Comparison of ENCODE assay signal across 13 cellular contexts in the genomic region with DNA sequence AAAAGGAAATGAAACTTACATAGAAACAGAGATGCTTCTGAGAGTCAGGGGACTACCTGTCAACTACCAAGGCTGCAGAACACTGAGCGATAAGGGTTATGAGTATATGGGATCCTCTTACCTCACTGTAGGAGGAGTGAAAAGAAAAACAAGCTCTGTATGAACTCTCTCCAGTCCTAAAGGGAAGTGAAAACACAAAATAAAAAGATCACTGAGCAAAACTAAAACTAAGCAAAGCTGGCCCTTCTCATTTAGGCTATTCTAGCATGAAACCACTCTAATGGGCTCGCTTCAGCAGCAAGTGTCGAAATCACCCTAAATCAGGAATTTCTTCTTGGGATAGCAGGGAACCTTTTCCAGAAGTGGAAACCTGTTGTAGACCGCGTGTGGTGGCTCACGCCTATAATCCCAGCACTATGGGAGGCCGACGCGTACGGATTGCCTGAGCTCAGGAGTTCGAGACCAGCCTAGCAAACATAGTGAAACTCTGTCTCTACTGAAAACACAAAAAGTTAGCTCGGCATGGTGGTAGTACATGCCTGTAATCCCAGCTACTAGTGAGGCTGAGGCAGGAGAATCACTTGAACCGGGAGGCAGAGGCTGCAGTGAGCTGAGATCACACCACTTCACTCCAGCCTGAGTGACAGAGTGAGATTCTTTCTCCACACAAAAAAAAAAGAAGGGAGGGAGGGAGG. TPM values are rescaled to one million over a fixed set of nuclear protein-coding genes. Genes with fewer than 3 reads are reported as not detected.
DNase-seq lines count a peak whose midpoint lies in the region; ATAC-seq, FAIRE-seq and TF ChIP-seq lines count a peak whose summit lies in the region.
"Had no signal": no experiment of that assay in that cellular context is flagged by ENCODE, and none has a peak within 500 bp of the region (broad histone marks: within the 10 kb centered on the region; RNA-seq: fewer than 3 reads in every experiment).

No MANE protein-coding gene starts in this region.

- TF ChIP-seq CTCF in GM20000 (IDR thresholded peaks at IDR 0.05; ENCODE audit: extremely low read depth, missing control alignments) (no peak), GM12878 (IDR thresholded peaks at IDR 0.05 in 2 of 3, conservative IDR thresholded peaks at IDR 0.05 in 1 of 3; ENCODE audit: control insufficient read depth in 2 of 3, extremely low read depth in 1 of 3, insufficient read depth in 1 of 3, low read depth in 3 of 3, low read length in 3 of 3) (no peak), neural progenitor cell (IDR thresholded peaks at IDR 0.05) (no peak), gastroesophageal sphincter (IDR thresholded peaks at IDR 0.05) (no peak)

- H3K27ac ChIP-seq in GM12878 (ENCODE audit: control insufficient read depth, insufficient read depth) = peak overlapping the region; percentile 63
- no peak overlapping the region for H3K27ac ChIP-seq in neural progenitor cell
- no peak overlapping the region for H3K27ac ChIP-seq in gastroesophageal sphincter

- POLR2A ChIA-PET in GM12878 (lab: Charles Lee) = interaction anchor here (0.7 to 1.2 kb wide), 5 partner anchors 24 to 38 kb away, joined by 3 to 4 read pairs (median 4); partner anchors contain the start of gene MEIG1

- TF ChIP-seq POLR2A in GM12878 (IDR thresholded peaks at IDR 0.05; ENCODE audit: low read depth, low read length) (no peak), gastroesophageal sphincter (IDR thresholded peaks at IDR 0.05) (no peak)

- H3K36me3 ChIP-seq in GM12878 (ENCODE audit: control insufficient read depth in 2 of 2, insufficient read depth in 2 of 2, low read length in 1 of 2) (peaks cover 12 to 59% of the 10 kb centered on the region in 2 experiments), neural progenitor cell (no peaks in the 10 kb centered on the region), gastroesophageal sphincter (peaks cover 0 to 100% of the 10 kb centered on the region in 2 donors)

- peaks cover 22% of the 10 kb centered on the region for H3K4me1 ChIP-seq in GM12878 (ENCODE audit: control insufficient read depth, insufficient read depth, low read length)
- H3K4me1 ChIP-seq in neural progenitor cell = no peaks in the 10 kb centered on the region
- no peaks in the 10 kb centered on the region for H3K4me1 ChIP-seq in gastroesophageal sphincter

- H3K27me3 Mint-ChIP-seq in neural progenitor cell (ENCODE audit: insufficient read depth, low read depth) = no peaks in the 10 kb centered on the region

- H2AFZ ChIP-seq in GM12878 (ENCODE audit: control insufficient read depth, low read depth, low read length) (no peak overlapping the region), neural progenitor cell (replicated peaks) (no peak overlapping the region)

- SMC1A ChIA-PET in GM12878 (lab: Charles Lee; ENCODE audit: uncharacterized antibody, unreplicated experiment) = interaction anchor here (0.6 to 1.4 kb wide), 7 partner anchors 8 to 338 kb away, joined by 3 to 8 read pairs (median 4); partner anchors contain the start of genes DCLRE1C and MEIG1

- 42% methylated on average over 13 of the region's 13 CpGs for WGBS in GM12878 (ENCODE audit: insufficient coverage, insufficient replicate concordance, low lambda C conversion rate, missing lambda C conversion rate)
- WGBS in gastroesophageal sphincter (ENCODE audit: low coverage in 1 of 2), 2 donors = 96 to 97% methylated on average over 12 to 13 of the region's 13 CpGs

- peak overlapping the region; percentile 5; the same call in 1 of the 2 replicates for H3K9ac ChIP-seq in GM12878 (ENCODE audit: control insufficient read depth, insufficient read depth, low read length)
- H3K9ac ChIP-seq in neural progenitor cell = no peak overlapping the region

- RAD21 ChIA-PET in GM12878 (lab: Charles Lee; ENCODE audit: unreplicated experiment) = interaction anchor here (0.9 to 2.0 kb wide), 6 partner anchors 26 to 90 kb away, joined by 3 to 18 read pairs (median 6); partner anchors contain the start of genes DCLRE1C, MEIG1 and SUV39H2

- TF ChIP-seq RAD21 in GM12878 (IDR thresholded peaks at IDR 0.05; ENCODE audit: insufficient read depth, low read depth, low read length) = no peak

- BruUV-seq in GM12878 (replicated peaks; lab: Mats Ljungman, UMichigan) = no TSS peak

- H3K27me3 ChIP-seq in GM12878 (replicated peaks in 1 of 2; ENCODE audit: control insufficient read depth in 2 of 2, insufficient read depth in 2 of 2, low read length in 1 of 2) = no peaks in the 10 kb centered on the region
- no peaks in the 10 kb centered on the region for H3K27me3 ChIP-seq in neural progenitor cell
- H3K27me3 ChIP-seq in gastroesophageal sphincter = no peaks in the 10 kb centered on the region

- CTCF ChIA-PET in GM12878 (lab: Yijun Ruan, JAX) = interaction anchor here (0.6 to 2.2 kb wide), 8 partner anchors 23 to 180 kb away, joined by 3 to 15 read pairs (median 6); no protein-coding TSS in a partner anchor

- H3K4me2 ChIP-seq in GM12878 (ENCODE audit: control insufficient read depth, insufficient read depth) (peak overlapping the region; percentile 72), neural progenitor cell (no peak overlapping the region)

- in situ Hi-C loops in GM12878 (cut with MboI) = no loop called here

- no peaks in the 10 kb centered on the region for H3K9me3 Mint-ChIP-seq in neural progenitor cell

- no peaks in the 10 kb centered on the region for H3F3A ChIP-seq in neural progenitor cell (ENCODE audit: low read depth)

- ATAC-seq in GM18508 (IDR thresholded peaks at IDR 0.05; ENCODE audit: insufficient read depth, unreplicated experiment) (peak; percentile 86), HG03060 (IDR thresholded peaks at IDR 0.05; ENCODE audit: low read depth, unreplicated experiment) (peak; percentile 86), GM12878 (peak; percentile 99), gastroesophageal sphincter (no peak)

- H3K9me3 ChIP-seq in GM12878 (replicated peaks; ENCODE audit: control insufficient read depth, insufficient read depth, low read length) (no peaks in the 10 kb centered on the region), neural progenitor cell (ENCODE audit: low read depth) (no peaks in the 10 kb centered on the region), gastroesophageal sphincter (no peaks in the 10 kb centered on the region)

- H3K4me1 Mint-ChIP-seq in neural progenitor cell = no peaks in the 10 kb centered on the region

- H3K79me2 ChIP-seq in GM12878 (ENCODE audit: control insufficient read depth, insufficient read depth, low read length) (no peaks in the 10 kb centered on the region; the same call in 1 of the 2 replicates), neural progenitor cell (ENCODE audit: low read depth) (no peaks in the 10 kb centered on the region)

- DNase-seq in GM20000 (ENCODE audit: low spot score) (peak; percentile 79), GM12878 (ENCODE audit: low read depth, low spot score) (peak; percentile 74), NCI-H128 (lab: John Stamatoyannopoulos, UW; ENCODE audit: unreplicated experiment) (no peak), neural progenitor cell (ENCODE audit: low spot score) (no peak)
- no peak for DNase-seq in activated effector memory CD4-positive, alpha-beta T cell treated with Interleukin-2 at 50 U/mL for 16 hours
- DNase-seq: caudate nucleus, NCI-H345, SW 1271 had no signal

- no peak overlapping the region for H3K4me3 Mint-ChIP-seq in neural progenitor cell

- H3K27ac Mint-ChIP-seq in neural progenitor cell = no peak overlapping the region

- intact Hi-C loops in GM12878 (cut with micrococcal nuclease; ENCODE audit: unreplicated experiment) = loop anchor here (1.0 to 2.0 kb wide), 3 partner anchors 24 to 390 kb away; partner anchors contain the start of gene SUV39H2

- TF ChIP-seq EP300 in GM12878 (IDR thresholded peaks at IDR 0.05; ENCODE audit: borderline replicate concordance in 1 of 2, control insufficient read depth in 1 of 2, low read depth in 2 of 2, low read length in 2 of 2) (peak in 1 of 2 experiments; percentile 73; a peak in 2 of 4 replicates), gastroesophageal sphincter (IDR thresholded peaks at IDR 0.05) (no peak)

- peak; percentile 97 for FAIRE-seq in GM12878 (lab: Jason Lieb, UNC)

- H4K20me1 ChIP-seq in GM12878 (ENCODE audit: control insufficient read depth, insufficient read depth) (peaks cover 4% of the 10 kb centered on the region; the same call in 1 of the 2 replicates), neural progenitor cell (ENCODE audit: low read depth) (no peaks in the 10 kb centered on the region)

- peak overlapping the region; percentile 60; the same call in 1 of the 2 replicates for H3K4me3 ChIP-seq in GM12878
- H3K4me3 ChIP-seq in neural progenitor cell = no peak overlapping the region
- no peak overlapping the region for H3K4me3 ChIP-seq in gastroesophageal sphincter

- H3K36me3 Mint-ChIP-seq in neural progenitor cell = peaks cover 30% of the 10 kb centered on the region

RNA-seq across cellular contexts. Expression of gene DCLRE1C, which starts 27.0 kb away (rescaled TPM):
- 40.7 and 42.5 TPM in 2 replicates for total RNA-seq in GM12878 (2013; cell fraction: nucleolus; rRNA removed)
- total RNA-seq in GM12878 (2014; rRNA removed) = 24.6 and 25.8 TPM in 2 replicates
- total RNA-seq in GM12878 (2014; rRNA removed; fragmentation: Illumina TruSeq; extraction: Trizol) = 29.5 and 32.1 TPM in 2 replicates
- 19.8 and 20.6 TPM in 2 replicates for total RNA-seq in GM12878 (2021)
- 10.0 TPM for polyA plus RNA-seq in GM12878 (2011; ENCODE audit: low read depth)
- 19.3 and 26.3 TPM in 2 replicates for polyA plus RNA-seq in GM12878 (2011; rRNA removed)
- polyA plus RNA-seq in GM12878 (2011; cell fraction: cytosol; rRNA removed) = 11.7 and 14.1 TPM in 2 replicates
- 20.8 and 25.3 TPM in 2 replicates for polyA plus RNA-seq in GM12878 (2011; cell fraction: nucleus; rRNA removed)
- polyA plus RNA-seq in GM12878 (2012) = 10.1 and 11.8 TPM in 2 replicates
- polyA plus RNA-seq in GM12878 (2014; fragmentation: Illumina TruSeq; extraction: Trizol) = 28.7 and 29.2 TPM in 2 replicates
- 10 to 100 TPM; 15.7 to 26.2 TPM for polyA plus RNA-seq in GM12878 (2014; fragmentation: Nextera tagmentation; extraction: Ambion mirVana)
- 18.5 and 20.3 TPM in 2 replicates for polyA plus RNA-seq in GM12878 (2014; rRNA removed)
- 10 to 100 TPM; 35.7 to 43.4 TPM for polyA plus RNA-seq in GM12878 (2016; fragmentation: Nextera tagmentation; extraction: Ambion mirVana)
- polyA minus RNA-seq in GM12878 (2011; rRNA and poly(A)+ RNA removed) = 19.5 and 24.3 TPM in 2 replicates
- polyA minus RNA-seq in GM12878 (2011; cell fraction: cytosol; rRNA and poly(A)+ RNA removed) = 6.4 and 10.0 TPM in 2 replicates
- polyA minus RNA-seq in GM12878 (2011; cell fraction: nucleus; rRNA and poly(A)+ RNA removed) = 18.4 and 27.3 TPM in 2 replicates
- 4.5 and 5.3 TPM in 2 replicates for total RNA-seq in neural progenitor cell (ENCODE audit: low replicate concordance)
- 10 to 100 TPM in 2 of 4 donors, 1 to 10 TPM in 2; 7.7 to 16.8 (median 11.6) TPM for total RNA-seq in gastroesophageal sphincter

RNA-seq across cellular contexts. Expression of gene MEIG1, which starts 32.3 kb away (rescaled TPM):
- total RNA-seq in GM12878 (2013; cell fraction: nucleolus; rRNA removed) = not detected in 2 replicates
- total RNA-seq in GM12878 (2014; rRNA removed) = not detected in 2 replicates
- 0.67 TPM in 1 of 2 replicates, not detected in the other for total RNA-seq in GM12878 (2014; rRNA removed; fragmentation: Illumina TruSeq; extraction: Trizol)
- total RNA-seq in GM12878 (2021) = not detected in 2 replicates
- polyA plus RNA-seq in GM12878 (2011; ENCODE audit: low read depth) = not detected
- 0.22 and 0.62 TPM in 2 replicates for polyA plus RNA-seq in GM12878 (2011; rRNA removed)
- not detected in 2 replicates for polyA plus RNA-seq in GM12878 (2011; cell fraction: cytosol; rRNA removed)
- polyA plus RNA-seq in GM12878 (2011; cell fraction: nucleus; rRNA removed) = not detected in 2 replicates
- not detected in 2 replicates for polyA plus RNA-seq in GM12878 (2012)
- 0.13 TPM in 1 of 2 replicates, not detected in the other for polyA plus RNA-seq in GM12878 (2014; fragmentation: Illumina TruSeq; extraction: Trizol)
- polyA plus RNA-seq in GM12878 (2014; fragmentation: Nextera tagmentation; extraction: Ambion mirVana) = under 1 TPM; 0.79 to 0.80 TPM
- polyA plus RNA-seq in GM12878 (2014; rRNA removed) = 0.71 and 1.1 TPM in 2 replicates
- polyA plus RNA-seq in GM12878 (2016; fragmentation: Nextera tagmentation; extraction: Ambion mirVana) = 1 to 10 TPM; 1.8 to 1.9 TPM
- polyA minus RNA-seq in GM12878 (2011; rRNA and poly(A)+ RNA removed) = not detected in 2 replicates
- polyA minus RNA-seq in GM12878 (2011; cell fraction: cytosol; rRNA and poly(A)+ RNA removed) = not detected in 2 replicates
- not detected in 2 replicates for polyA minus RNA-seq in GM12878 (2011; cell fraction: nucleus; rRNA and poly(A)+ RNA removed)
- not detected in 2 replicates for total RNA-seq in neural progenitor cell (ENCODE audit: low replicate concordance)
- total RNA-seq in gastroesophageal sphincter = not detected
- total RNA-seq: glomerular endothelial cell, HT-29 had no signal

RNA-seq across cellular contexts. Expression of gene SUV39H2, which starts 48.2 kb away (rescaled TPM):
- total RNA-seq in GM12878 (2013; cell fraction: nucleolus; rRNA removed) = 50.3 and 53.7 TPM in 2 replicates
- total RNA-seq in GM12878 (2014; rRNA removed) (24.3 and 27.6 TPM in 2 replicates), GM12878 (2014; rRNA removed; fragmentation: Illumina TruSeq; extraction: Trizol) (32.3 and 32.6 TPM in 2 replicates), GM12878 (2021) (25.8 and 26.9 TPM in 2 replicates), neural progenitor cell (ENCODE audit: low replicate concordance) (67.9 and 112 TPM in 2 replicates), gastroesophageal sphincter (1 to 10 TPM; 4.4 to 6.2 (median 5.1) TPM)
- polyA plus RNA-seq in GM12878 (2011; ENCODE audit: low read depth) = 10.0 TPM
- polyA plus RNA-seq in GM12878 (2011; rRNA removed) (26.1 and 43.4 TPM in 2 replicates), GM12878 (2014; fragmentation: Illumina TruSeq; extraction: Trizol) (41.1 and 45.0 TPM in 2 replicates), GM12878 (2014; fragmentation: Nextera tagmentation; extraction: Ambion mirVana) (10 to 100 TPM; 26.5 to 40.3 TPM), GM12878 (2014; rRNA removed) (17.9 and 27.4 TPM in 2 replicates), GM12878 (2016; fragmentation: Nextera tagmentation; extraction: Ambion mirVana) (10 to 100 TPM; 33.7 to 36.4 TPM)
- polyA plus RNA-seq in GM12878 (2011; cell fraction: cytosol; rRNA removed) = 10.1 and 15.2 TPM in 2 replicates
- polyA plus RNA-seq in GM12878 (2011; cell fraction: nucleus; rRNA removed) = 12.7 and 16.4 TPM in 2 replicates
- 11.1 and 13.8 TPM in 2 replicates for polyA plus RNA-seq in GM12878 (2012)
- 16.2 and 29.9 TPM in 2 replicates for polyA minus RNA-seq in GM12878 (2011; rRNA and poly(A)+ RNA removed)
- 11.0 and 14.3 TPM in 2 replicates for polyA minus RNA-seq in GM12878 (2011; cell fraction: cytosol; rRNA and poly(A)+ RNA removed)
- 9.2 and 16.4 TPM in 2 replicates for polyA minus RNA-seq in GM12878 (2011; cell fraction: nucleus; rRNA and poly(A)+ RNA removed)

Comparison
In these comparisons a context has a peak if more than half of its experiments do, and no peak if none do; other contexts are left out.
1. DNase-seq: peak in GM20000 (single experiment) and GM12878 (single experiment); none in activated effector memory CD4-positive, alpha-beta T cell treated with Interleukin-2 at 50 U/mL for 16 hours (single experiment), NCI-H128 (single experiment) and neural progenitor cell (single experiment).